ENCODE assay signal across 13 cellular contexts in the genomic region with DNA sequence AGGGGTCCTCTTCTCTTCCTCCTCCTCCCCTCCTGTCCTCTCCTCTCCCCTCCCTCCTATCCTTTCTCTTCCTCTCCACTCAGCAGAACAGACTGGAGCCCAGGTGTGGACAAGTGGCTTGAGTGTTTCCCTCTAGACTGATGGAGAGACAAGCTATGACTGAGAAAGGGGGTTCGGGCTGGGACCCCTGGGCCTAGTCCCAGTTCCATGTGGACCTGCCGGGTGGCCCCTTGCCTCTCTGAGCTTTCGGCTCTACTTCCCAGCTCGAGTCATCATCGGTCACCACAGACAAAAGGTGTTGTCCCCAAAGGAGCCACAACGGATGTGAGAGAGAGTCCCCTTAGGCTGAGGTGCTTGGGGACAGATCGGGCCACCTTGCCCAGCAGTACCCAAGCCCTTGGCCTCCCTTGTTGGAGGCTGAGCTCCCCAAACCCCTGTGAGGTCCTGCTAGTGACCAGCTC. TPM values are rescaled to one million over a fixed set of nuclear protein-coding genes. Genes with fewer than 3 reads are reported as not detected.
DNase-seq lines count a peak whose midpoint lies in the region; ATAC-seq and TF ChIP-seq lines count a peak whose summit lies in the region.
"Had no signal": no experiment of that assay in that cellular context is flagged by ENCODE, and none has a peak within 500 bp of the region (broad histone marks: within the 10 kb centered on the region; RNA-seq: fewer than 3 reads in every experiment).

No MANE protein-coding gene starts in this region.

- H3K23ac ChIP-seq in IMR-90 (ENCODE audit: low read depth, low read length): no peak overlapping the region

- H3K14ac ChIP-seq in IMR-90 (replicated peaks; ENCODE audit: low read depth, low read length): no peak overlapping the region

- no peak for TF ChIP-seq RAD21 in IMR-90 (IDR thresholded peaks at IDR 0.05; ENCODE audit: low read length)

- TF ChIP-seq POLR2A in IMR-90 (IDR thresholded peaks at IDR 0.05; ENCODE audit: low read depth, low read length): no peak

- H2BK15ac ChIP-seq in IMR-90 (ENCODE audit: low read depth, low read length): no peak overlapping the region

- intact Hi-C loops in IMR-90 (cut with micrococcal nuclease) (loop anchor here (10.0 kb wide), 1 partner anchor 258 kb away; the partner anchor contains the start of gene BRD3), lower lobe of right lung (cut with DNase I) (no loop called here)

- peak overlapping the region; percentile 16; the same call in 1 of the 2 replicates for H2AK5ac ChIP-seq in IMR-90 (ENCODE audit: low read depth, low read length)

- H3K36me3 ChIP-seq in IMR-90 (ENCODE audit: control insufficient read depth, insufficient read depth, low read length): no peaks in the 10 kb centered on the region
- H3K36me3 ChIP-seq in lower lobe of right lung: no peaks in the 10 kb centered on the region
- H3K36me3 ChIP-seq in thoracic aorta: no peaks in the 10 kb centered on the region

- H4K91ac ChIP-seq in IMR-90 (ENCODE audit: insufficient read depth, low read depth, low read length): no peak overlapping the region

- no peak overlapping the region for H3K4me2 ChIP-seq in IMR-90 (ENCODE audit: low read depth, low read length)

- H3K4me1 ChIP-seq in IMR-90 (ENCODE audit: control insufficient read depth, insufficient read depth, low read length): peaks cover 38% of the 10 kb centered on the region
- peaks cover 21% of the 10 kb centered on the region for H3K4me1 ChIP-seq in lower lobe of right lung
- H3K4me1 ChIP-seq in thoracic aorta (ENCODE audit: control insufficient read depth in 1 of 2, low read depth in 2 of 2): peaks cover 16 to 31% of the 10 kb centered on the region in 2 donors

- no peak overlapping the region for H4K5ac ChIP-seq in IMR-90 (ENCODE audit: low read depth, low read length)

- dilution Hi-C loops in IMR-90 (cut with HindIII; ENCODE audit: low sequenced_read_pairs, unreplicated experiment): no loop called here

- no peak for TF ChIP-seq CTCF in IMR-90 (conservative IDR thresholded peaks at IDR 0.05; ENCODE audit: low read depth, low read length)
- no peak for TF ChIP-seq CTCF in lower lobe of right lung (IDR thresholded peaks at IDR 0.05)
- TF ChIP-seq CTCF in thoracic aorta (IDR thresholded peaks at IDR 0.05): no peak

- peaks cover 12% of the 10 kb centered on the region for H3K9me1 ChIP-seq in IMR-90 (ENCODE audit: insufficient read depth, low read length)

- peaks cover 0 to 6% of the 10 kb centered on the region in 2 experiments; a peak in 3 of 4 replicates for H3K79me1 ChIP-seq in IMR-90 (ENCODE audit: low read depth in 1 of 2, low read length in 2 of 2)

- peak overlapping the region; percentile 11; the same call in 1 of the 2 replicates for H2BK120ac ChIP-seq in IMR-90 (ENCODE audit: low read depth, low read length)

- no peak overlapping the region for H3K56ac ChIP-seq in IMR-90 (ENCODE audit: extremely low read depth, insufficient read depth, low read length)

- H3K9ac ChIP-seq in IMR-90 (ENCODE audit: low read depth, low read length): no peak overlapping the region

- CTCF ChIA-PET in IMR-90 (lab: Yijun Ruan, JAX): interaction anchor here (0.9 kb wide), 1 partner anchor 152 kb away, joined by 3 read pairs; no protein-coding TSS in a partner anchor

- no peak overlapping the region for H3K4ac ChIP-seq in IMR-90 (ENCODE audit: low read depth, low read length)

- H3K4me3 ChIP-seq in IMR-90 (ENCODE audit: insufficient read depth, low read depth, low read length) (no peak overlapping the region), lower lobe of right lung (no peak overlapping the region), thoracic aorta (no peak overlapping the region)

- H4K8ac ChIP-seq in IMR-90 (ENCODE audit: low read depth in 2 of 2, low read length in 2 of 2): no peak overlapping the region

- H3K9me3 ChIP-seq in IMR-90 (ENCODE audit: control insufficient read depth, insufficient read depth, low read length): no peaks in the 10 kb centered on the region
- no peaks in the 10 kb centered on the region for H3K9me3 ChIP-seq in lower lobe of right lung
- no peaks in the 10 kb centered on the region for H3K9me3 ChIP-seq in thoracic aorta

- 100% methylated on average over 3 of the region's 7 CpGs; no CpG with 5 or more reads in 1 of the 2 experiments for WGBS in IMR-90 (ENCODE audit: extremely low coverage in 2 of 2, insufficient read length in 1 of 2), 2 experiments

- POLR2A ChIA-PET in IMR-90 (lab: Charles Lee; ENCODE audit: unreplicated experiment): no interaction called here

- H2BK5ac ChIP-seq in IMR-90 (ENCODE audit: low read depth, low read length, poor library complexity, severe bottlenecking): no peak overlapping the region

- DNase-seq in IMR-90 (no peak), caudate nucleus (lab: John Stamatoyannopoulos, UW) (no peak), lower lobe of right lung (peak; percentile 31), thoracic aorta (ENCODE audit: low spot score) (no peak), amygdala (lab: John Stamatoyannopoulos, UW) (no peak)
- DNase-seq: activated CD4-positive, alpha-beta T cell treated with anti-CD3 and anti-CD28 coated beads, Interleukin-2, amount 10 ng/mL, durations not matched to agents 24 days and 14 days; DMS79; KBM-7; NCI-H2171; T-helper 2 cell had no signal

- H3K18ac ChIP-seq in IMR-90 (ENCODE audit: low read depth, low read length): no peak overlapping the region

- ATAC-seq in IMR-90 (ENCODE audit: low read depth): no peak
- ATAC-seq in lower lobe of right lung: no peak
- ATAC-seq in thoracic aorta (ENCODE audit: insufficient number of reproducible peaks, low FRiP score, low read depth): no peak
- no peak for ATAC-seq in GM18498 (IDR thresholded peaks at IDR 0.05; ENCODE audit: unreplicated experiment)
- no peak for ATAC-seq in GM21423 (IDR thresholded peaks at IDR 0.05; ENCODE audit: unreplicated experiment)
- ATAC-seq: stimulated activated memory B cell treated with anti-CD40 and anti-IgM and Interleukin-4, amounts not matched to agents 10 μg/mL and 1 μg/mL and 100 μg/mL, for 72 hours had no signal

- H2AFZ ChIP-seq in IMR-90 (replicated peaks; ENCODE audit: low read length, poor library complexity): no peak overlapping the region

- no peak overlapping the region for H2BK20ac ChIP-seq in IMR-90 (ENCODE audit: low read depth, low read length)

- H4K20me1 ChIP-seq in IMR-90 (ENCODE audit: insufficient read depth, low read length): peaks cover 9% of the 10 kb centered on the region

- in situ Hi-C loops in IMR-90 (cut with MboI; ENCODE audit: low sequenced_read_pairs): loop anchor here (5.0 kb wide), 1 partner anchor 156 kb away; no protein-coding TSS in a partner anchor

- no TSS peak for BruUV-seq in IMR-90 (replicated peaks; lab: Mats Ljungman, UMichigan)

- H3K27ac ChIP-seq in IMR-90 (ENCODE audit: insufficient read depth, low read length): no peak overlapping the region
- H3K27ac ChIP-seq in caudate nucleus (ENCODE audit: low read depth, low read length): peak overlapping the region; percentile 94
- H3K27ac ChIP-seq in lower lobe of right lung: peak overlapping the region; percentile 94
- peak overlapping the region; percentile 93 to 96 for H3K27ac ChIP-seq in thoracic aorta

- H3K27me3 ChIP-seq in IMR-90 (ENCODE audit: control insufficient read depth, insufficient read depth, low read length): no peaks in the 10 kb centered on the region
- H3K27me3 ChIP-seq in lower lobe of right lung (ENCODE audit: low read depth): no peaks in the 10 kb centered on the region
- H3K27me3 ChIP-seq in thoracic aorta (replicated peaks; ENCODE audit: insufficient read depth): no peaks in the 10 kb centered on the region

- H2AK9ac ChIP-seq in IMR-90 (replicated peaks; ENCODE audit: low read depth, low read length, poor library complexity): no peak overlapping the region

TF ChIP-seq in IMR-90, 13 proteins besides CTCF, POLR2A, EP300 and RAD21:
- TF ChIP-seq CHD1 (IDR thresholded peaks at IDR 0.05; ENCODE audit: low read depth, low read length): no peak
- no peak for TF ChIP-seq MXI1 (IDR thresholded peaks at IDR 0.05; ENCODE audit: borderline replicate concordance, low read depth, low read length)
- TF ChIP-seq RCOR1 (IDR thresholded peaks at IDR 0.05; ENCODE audit: insufficient replicate concordance, low read length): no peak
- TF ChIP-seq RFX5 (IDR thresholded peaks at IDR 0.05; ENCODE audit: low read depth, low read length): no peak
- TF ChIP-seq FOS (IDR thresholded peaks at IDR 0.05; ENCODE audit: low read depth, low read length): no peak
- TF ChIP-seq ELK1 (IDR thresholded peaks at IDR 0.05; ENCODE audit: borderline replicate concordance, low read depth, low read length): no peak
- no peak for TF ChIP-seq MAZ (IDR thresholded peaks at IDR 0.05; ENCODE audit: borderline replicate concordance, low read depth, low read length)
- no peak for TF ChIP-seq MAFK (IDR thresholded peaks at IDR 0.05; ENCODE audit: low read depth, low read length)
- TF ChIP-seq USF2 (IDR thresholded peaks at IDR 0.05; ENCODE audit: low read depth, low read length): no peak
- no peak for TF ChIP-seq SMC3 (IDR thresholded peaks at IDR 0.05; ENCODE audit: low read depth, low read length)
- no peak for TF ChIP-seq NFE2L2 (IDR thresholded peaks at IDR 0.05; ENCODE audit: low read depth, low read length)
- no peak for TF ChIP-seq CEBPB (IDR thresholded peaks at IDR 0.05; ENCODE audit: low read depth, low read length)
- TF ChIP-seq BHLHE40 (IDR thresholded peaks at IDR 0.05; ENCODE audit: low read depth, low read length): no peak

RNA-seq across cellular contexts. Expression of gene RXRA, which starts 3.4 kb away (rescaled TPM):
- total RNA-seq in IMR-90 (2012; rRNA removed) (7.5 and 8.1 TPM in 2 replicates), lower lobe of right lung (85.7 TPM), thoracic aorta (10 to 100 TPM; 45.4 to 58.1 TPM)
- 17.9 and 19.0 TPM in 2 replicates for polyA plus RNA-seq in IMR-90 (2012; rRNA removed)
- 7.8 and 17.6 TPM in 2 replicates for polyA plus RNA-seq in IMR-90 (2012; cell fraction: cytosol; rRNA removed)
- 11.2 and 21.7 TPM in 2 replicates for polyA plus RNA-seq in IMR-90 (2012; cell fraction: nucleus; rRNA removed; ENCODE audit: low replicate concordance)
